ENCODE assay signal across 1 cellular context in genomic region chr16:11112723-11113348, GRCh38.
TF ChIP-seq lines count a peak whose summit lies in the region.

No MANE protein-coding gene starts in this region.

TF ChIP-seq in K562, 482 proteins besides CTCF, POLR2A, EP300 and RAD21 (continued from another document and continues in another):
- TF ChIP-seq RREB1 (CRISPR knock-in tag; IDR thresholded peaks at IDR 0.05) (no peak), SNAPC5 (CRISPR knock-in tag; IDR thresholded peaks at IDR 0.05) (no peak), NCOA1 (IDR thresholded peaks at IDR 0.05; ENCODE audit: low read depth) (no peak), YBX1 (IDR thresholded peaks at IDR 0.05) (no peak), ELF1 (tag; IDR thresholded peaks at IDR 0.05) (no peak), FOXM1 (IDR thresholded peaks at IDR 0.05; ENCODE audit: low read depth) (no peak), FOXM1 (CRISPR knock-in tag; IDR thresholded peaks at IDR 0.05; ENCODE audit: low read depth) (no peak), TEAD4 (IDR thresholded peaks at IDR 0.05; ENCODE audit: low read length) (peak; percentile 58), TEAD4 (CRISPR knock-in tag; IDR thresholded peaks at IDR 0.05; ENCODE audit: borderline replicate concordance) (no peak), ZNF184 (CRISPR knock-in tag; IDR thresholded peaks at IDR 0.05) (no peak), ESRRB (CRISPR knock-in tag; IDR thresholded peaks at IDR 0.05; ENCODE audit: borderline replicate concordance) (no peak), E2F1 (CRISPR knock-in tag; IDR thresholded peaks at IDR 0.05) (no peak), KLF16 (IDR thresholded peaks at IDR 0.05) (no peak), ZNF212 (CRISPR knock-in tag; IDR thresholded peaks at IDR 0.05) (no peak), ZC3H8 (IDR thresholded peaks at IDR 0.05) (no peak), ZNF12 (CRISPR knock-in tag; IDR thresholded peaks at IDR 0.05) (no peak), TRIM24 (IDR thresholded peaks at IDR 0.05) (no peak), SIN3A (IDR thresholded peaks at IDR 0.05; ENCODE audit: borderline replicate concordance in 2 of 2, control insufficient read depth in 1 of 2, low read depth in 2 of 2, low read length in 2 of 2) (no peak), THRAP3 (IDR thresholded peaks at IDR 0.05; ENCODE audit: borderline replicate concordance) (no peak), RUNX1 (IDR thresholded peaks at IDR 0.05; ENCODE audit: low read depth) (no peak), NBN (IDR thresholded peaks at IDR 0.05; ENCODE audit: low read depth) (no peak), ZEB2 (IDR thresholded peaks at IDR 0.05) (no peak), RCOR1 (IDR thresholded peaks at IDR 0.05; ENCODE audit: borderline replicate concordance in 1 of 2, low read depth in 2 of 2, low read length in 2 of 2) (peak in 1 of 2 experiments; percentile 56; a peak in 1 of 4 replicates), HNRNPL (IDR thresholded peaks at IDR 0.05; ENCODE audit: low read depth, low read length) (no peak), SOX6 (IDR thresholded peaks at IDR 0.05) (peak; percentile 47; the same call in 1 of the 2 replicates), RBM14 (IDR thresholded peaks at IDR 0.05; ENCODE audit: borderline replicate concordance, insufficient read depth, low read depth, low read length) (no peak), ZZZ3 (IDR thresholded peaks at IDR 0.05) (no peak), NCOA4 (IDR thresholded peaks at IDR 0.05; ENCODE audit: partially characterized antibody) (no peak), E2F8 (IDR thresholded peaks at IDR 0.05; ENCODE audit: low read depth, partially characterized antibody) (no peak), CREB5 (CRISPR knock-in tag; IDR thresholded peaks at IDR 0.05) (no peak), NFIC (IDR thresholded peaks at IDR 0.05) (peak; percentile 95), ZNF174 (CRISPR knock-in tag; IDR thresholded peaks at IDR 0.05) (no peak), TCF7 (IDR thresholded peaks at IDR 0.05; ENCODE audit: borderline replicate concordance) (no peak), ETS2 (tag; IDR thresholded peaks at IDR 0.05; ENCODE audit: borderline replicate concordance, poor library complexity, severe bottlenecking) (no peak), FOXA1 (IDR thresholded peaks at IDR 0.05; ENCODE audit: borderline replicate concordance) (no peak), CBX1 (IDR thresholded peaks at IDR 0.05; ENCODE audit: low read depth) (0 out of 2 replicates have a peak, but pooled peaks have one; percentile 35), ZNF76 (CRISPR knock-in tag; IDR thresholded peaks at IDR 0.05; ENCODE audit: borderline replicate concordance) (no peak), IRF2 (CRISPR knock-in tag; IDR thresholded peaks at IDR 0.05) (no peak), FOXO4 (CRISPR knock-in tag; IDR thresholded peaks at IDR 0.05) (no peak), SAP30 (IDR thresholded peaks at IDR 0.05; ENCODE audit: borderline replicate concordance, insufficient read depth, low read depth, low read length, poor library complexity, severe bottlenecking) (no peak), NR0B1 (IDR thresholded peaks at IDR 0.05; ENCODE audit: partially characterized antibody) (no peak), NR4A1 (CRISPR knock-in tag; IDR thresholded peaks at IDR 0.05) (no peak), NR4A1 (tag; IDR thresholded peaks at IDR 0.05) (no peak), HMGN3 (IDR thresholded peaks at IDR 0.05; ENCODE audit: borderline replicate concordance, extremely low read depth, insufficient read length, low read depth, low read length) (no peak), RNF219 (CRISPR knock-in tag; IDR thresholded peaks at IDR 0.05) (no peak), SMARCA4 (IDR thresholded peaks at IDR 0.05) (peak; percentile 49; the same call in 1 of the 2 replicates), ZNF263 (CRISPR knock-in tag; IDR thresholded peaks at IDR 0.05; ENCODE audit: borderline replicate concordance) (no peak), ESRRA (IDR thresholded peaks at IDR 0.05; ENCODE audit: borderline replicate concordance, low read depth) (no peak), HDAC3 (IDR thresholded peaks at IDR 0.05; ENCODE audit: borderline replicate concordance, partially characterized antibody) (no peak), ATF4 (CRISPR knock-in tag; IDR thresholded peaks at IDR 0.05) (no peak), ZNF133 (CRISPR knock-in tag; IDR thresholded peaks at IDR 0.05) (no peak), TCFL5 (CRISPR knock-in tag; conservative IDR thresholded peaks at IDR 0.05) (no peak), LEF1 (IDR thresholded peaks at IDR 0.05) (no peak), TGIF2 (CRISPR knock-in tag; IDR thresholded peaks at IDR 0.05) (no peak), ETV5 (CRISPR knock-in tag; IDR thresholded peaks at IDR 0.05; ENCODE audit: low read depth) (no peak), GABPB1 (CRISPR knock-in tag; IDR thresholded peaks at IDR 0.05) (no peak)
